In genomic region chr17:48351916-48352332, GRCh38 we compare ENCODE assay signal across 8 cellular contexts.
DNase-seq lines count a peak whose midpoint lies in the region; ATAC-seq and TF ChIP-seq lines count a peak whose summit lies in the region.

No MANE protein-coding gene starts in this region.

- no peaks in the 10 kb centered on the region for H3K36me3 ChIP-seq in cardiac muscle cell
- H3K36me3 ChIP-seq in effector memory CD4-positive, alpha-beta T cell (ENCODE audit: control insufficient read depth, insufficient read depth, low read length) = no peaks in the 10 kb centered on the region

- DNase-seq in cardiac muscle cell (ENCODE audit: low read depth in 1 of 2, low spot score in 1 of 2) (peak; percentile 40 to 63), right cardiac atrium (no peak), NCI-H446 treated with DMSO at 0.1 percent for 48 hours (lab: John Stamatoyannopoulos, UW) (peak; percentile 21), chondrocyte (ENCODE audit: low spot score) (no peak), naive B cell (peak; percentile 33)
- no peak for DNase-seq in effector memory CD4-positive, alpha-beta T cell
- no peak for DNase-seq in stimulated activated CD4-positive, alpha-beta T cell treated with anti-CD3 and anti-CD28 coated beads, Interleukin-4, amount 100 ng/mL, for 1 hour

- no peak overlapping the region for H3K27ac ChIP-seq in cardiac muscle cell
- H3K27ac ChIP-seq in right cardiac atrium (ENCODE audit: low read length) = no peak overlapping the region
- H3K27ac ChIP-seq in effector memory CD4-positive, alpha-beta T cell (ENCODE audit: insufficient read depth, low read length, poor library complexity, severe bottlenecking) = no peak overlapping the region

- H3K27me3 Mint-ChIP-seq in chondrocyte (ENCODE audit: low read depth) = peaks cover 41% of the 10 kb centered on the region
- no peaks in the 10 kb centered on the region for H3K27me3 Mint-ChIP-seq in naive B cell

- H3K27me3 ChIP-seq in cardiac muscle cell (peaks cover 67% of the 10 kb centered on the region), right cardiac atrium (ENCODE audit: control insufficient read depth, insufficient read depth) (no peaks in the 10 kb centered on the region)
- H3K27me3 ChIP-seq in effector memory CD4-positive, alpha-beta T cell (replicated peaks; ENCODE audit: control insufficient read depth, insufficient read depth, low read length, poor library complexity, severe bottlenecking) = no peaks in the 10 kb centered on the region

- H3K4me1 Mint-ChIP-seq in chondrocyte (ENCODE audit: low read depth) (no peaks in the 10 kb centered on the region), naive B cell (peaks cover 4 to 13% (median 12%) of the 10 kb centered on the region in 3 donors)

- ATAC-seq in right cardiac atrium = no peak
- peak in 1 of 2 donors; percentile 32 for ATAC-seq in naive B cell (ENCODE audit: low read depth in 2 of 2)
- ATAC-seq in GM21423 (IDR thresholded peaks at IDR 0.05; ENCODE audit: unreplicated experiment) = no peak

- H3K4me3 Mint-ChIP-seq in chondrocyte (ENCODE audit: unreplicated experiment) (no peak overlapping the region), naive B cell (no peak overlapping the region)

- H3K4me3 ChIP-seq in cardiac muscle cell (no peak overlapping the region), right cardiac atrium (ENCODE audit: low read length) (no peak overlapping the region)
- no peak overlapping the region for H3K4me3 ChIP-seq in effector memory CD4-positive, alpha-beta T cell (ENCODE audit: insufficient read depth, low read depth, low read length, poor library complexity, severe bottlenecking)

- H3K36me3 Mint-ChIP-seq in chondrocyte (ENCODE audit: low read depth) = no peaks in the 10 kb centered on the region
- H3K36me3 Mint-ChIP-seq in naive B cell = no peaks in the 10 kb centered on the region

- H3K9me3 Mint-ChIP-seq in chondrocyte (ENCODE audit: low read depth) (no peaks in the 10 kb centered on the region), naive B cell (peaks cover 0 to 3% (median 0%) of the 10 kb centered on the region in 7 donors)

- H3K4me1 ChIP-seq in cardiac muscle cell (ENCODE audit: low read depth) (peaks cover 5% of the 10 kb centered on the region), right cardiac atrium (ENCODE audit: control insufficient read depth, insufficient read depth, low read length) (no peaks in the 10 kb centered on the region)
- H3K4me1 ChIP-seq in effector memory CD4-positive, alpha-beta T cell (ENCODE audit: control insufficient read depth, insufficient read depth, low read length, poor library complexity, severe bottlenecking) = peaks cover 6% of the 10 kb centered on the region

- TF ChIP-seq CTCF in cardiac muscle cell (IDR thresholded peaks at IDR 0.05; ENCODE audit: low read depth, low read length) (peak; percentile 65), chondrocyte (IDR thresholded peaks at IDR 0.05) (peak; percentile 86)

- H3K9me3 ChIP-seq in cardiac muscle cell (ENCODE audit: low read depth) (no peaks in the 10 kb centered on the region), right cardiac atrium (ENCODE audit: control insufficient read depth, low read length) (no peaks in the 10 kb centered on the region)
- no peaks in the 10 kb centered on the region for H3K9me3 ChIP-seq in effector memory CD4-positive, alpha-beta T cell (ENCODE audit: control insufficient read depth, low read length)

- intact Hi-C loops in right cardiac atrium (cut with DNase I) = loop anchor here in 1 of 4 donors (10.0 kb wide), 1 partner anchor 243 kb away; the partner anchor contains the start of genes HOXB3 and HOXB5

- H3K27ac Mint-ChIP-seq in chondrocyte (ENCODE audit: unreplicated experiment) = no peak overlapping the region
- no peak overlapping the region for H3K27ac Mint-ChIP-seq in naive B cell

Comparison
In these comparisons a context has a peak if more than half of its experiments do, and no peak if none do; other contexts are left out.
1. DNase-seq: peak in cardiac muscle cell (2 of 2), NCI-H446 treated with DMSO at 0.1 percent for 48 hours (single experiment) and naive B cell (single experiment); none in right cardiac atrium (0 of 3), chondrocyte (single experiment), effector memory CD4-positive, alpha-beta T cell (0 of 3) and stimulated activated CD4-positive, alpha-beta T cell treated with anti-CD3 and anti-CD28 coated beads, Interleukin-4, amount 100 ng/mL, for 1 hour (single experiment).